In the genomic region with DNA sequence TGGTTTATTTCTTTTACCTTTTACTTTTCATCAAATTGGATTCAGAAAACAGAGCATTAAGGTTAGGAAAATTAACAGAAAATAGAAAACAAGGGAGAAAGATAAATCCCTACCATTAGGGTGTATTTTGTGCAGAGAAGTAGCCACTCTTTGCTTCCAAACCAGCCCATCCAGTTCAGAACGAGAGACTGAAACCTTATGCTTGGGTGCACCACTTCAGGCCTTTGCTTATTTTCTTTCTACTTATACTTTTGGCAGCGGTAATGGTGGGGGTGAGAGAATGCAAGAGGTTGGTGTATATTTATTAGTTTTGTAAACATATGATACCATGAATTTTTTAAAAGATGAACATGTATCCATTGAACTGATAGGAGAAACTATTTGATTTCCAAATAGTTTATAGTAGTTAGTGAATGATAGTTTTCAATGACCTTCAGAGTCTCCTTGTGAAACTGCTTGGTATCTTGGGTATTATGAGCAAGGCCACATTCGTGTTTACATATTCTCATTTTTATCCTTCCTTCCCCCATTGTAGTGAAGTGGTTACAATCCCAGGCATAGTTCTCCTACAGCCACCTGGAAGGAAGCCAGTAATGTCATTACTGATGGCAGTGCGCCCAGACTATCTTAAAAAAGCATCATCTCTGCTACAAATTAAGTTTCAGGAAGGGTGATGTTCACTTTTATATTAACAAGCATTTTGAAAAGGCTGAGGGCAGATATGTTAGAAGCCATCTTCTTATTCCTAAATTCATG, we compare ENCODE assay signal across 8 cellular contexts.
DNase-seq lines count a peak whose midpoint lies in the region; ATAC-seq and TF ChIP-seq lines count a peak whose summit lies in the region.

No MANE protein-coding gene starts in this region.

- H3K27ac Mint-ChIP-seq in WTC11, result no peak overlapping the region

- H3K9me3 Mint-ChIP-seq in WTC11, result peaks cover 35% of the 10 kb centered on the region

- H3K36me3 ChIP-seq in RWPE2 (ENCODE audit: low read depth) (0 out of 2 replicates have a peak, but pooled peaks cover 3% of the 10 kb centered on the region), fibroblast of lung (ENCODE audit: control insufficient read depth, insufficient read depth, low read length) (no peaks in the 10 kb centered on the region)

- no peak for TF ChIP-seq CTCF in RWPE2 (IDR thresholded peaks at IDR 0.05; ENCODE audit: poor library complexity, severe bottlenecking)
- no peak for TF ChIP-seq CTCF in fibroblast of lung (conservative IDR thresholded peaks at IDR 0.05 in 1 of 2, IDR thresholded peaks at IDR 0.05 in 1 of 2; ENCODE audit: low read depth in 1 of 2, low read length in 2 of 2)
- TF ChIP-seq CTCF in omental fat pad (IDR thresholded peaks at IDR 0.05), result no peak
- no peak for TF ChIP-seq CTCF in WTC11 (IDR thresholded peaks at IDR 0.05)

- H3K36me3 Mint-ChIP-seq in WTC11, result peaks cover 32% of the 10 kb centered on the region

- no peak overlapping the region for H2AFZ ChIP-seq in fibroblast of lung (ENCODE audit: low read length)

- H3K9me3 ChIP-seq in RWPE2 (ENCODE audit: severe bottlenecking) (no peaks in the 10 kb centered on the region), fibroblast of lung (ENCODE audit: control insufficient read depth, insufficient read depth, low read depth, low read length) (no peaks in the 10 kb centered on the region)

- ATAC-seq in GM21528 (IDR thresholded peaks at IDR 0.05; ENCODE audit: low FRiP score, unreplicated experiment), result peak; percentile 62
- ATAC-seq in RWPE2 (ENCODE audit: low read depth), result peak; percentile 91
- ATAC-seq in omental fat pad (ENCODE audit: low FRiP score), result peak; percentile 85
- ATAC-seq in WTC11, result no peak

- CTCF ChIA-PET in WTC11 (lab: Charles Lee), result no interaction called here

- H3K27me3 Mint-ChIP-seq in WTC11 (ENCODE audit: low read depth), result no peaks in the 10 kb centered on the region

- no peaks in the 10 kb centered on the region for H4K20me1 ChIP-seq in fibroblast of lung (ENCODE audit: control insufficient read depth, extremely low read depth, insufficient read depth, low read length)

- DNase-seq in D341Med (ENCODE audit: low spot score) (peak; percentile 65), LHCN-M2 (ENCODE audit: low read depth) (peak; percentile 95), RWPE2 (ENCODE audit: low spot score) (no peak), fibroblast of lung (ENCODE audit: low read depth in 2 of 2) (peak; percentile 95 to 99), omental fat pad (ENCODE audit: low spot score) (peak; percentile 64), WTC11 (ENCODE audit: low spot score) (no peak)
- DNase-seq in activated CD8-positive, alpha-beta memory T cell treated with anti-CD3 and anti-CD28 coated beads, Interleukin-2, amount 50 U/mL, for 4 hours, result no peak

- H3K9ac ChIP-seq in fibroblast of lung (ENCODE audit: insufficient read depth, low read length), result no peak overlapping the region

- H3K4me1 Mint-ChIP-seq in WTC11, result peaks cover 19% of the 10 kb centered on the region

- peak overlapping the region; percentile 18 for H3K4me2 ChIP-seq in fibroblast of lung (ENCODE audit: extremely low read depth, insufficient read depth, low read length)

- H3K27ac ChIP-seq in RWPE2 (ENCODE audit: poor library complexity, severe bottlenecking), result peak overlapping the region; percentile 51
- H3K27ac ChIP-seq in fibroblast of lung (ENCODE audit: insufficient read depth, low read length), result peak overlapping the region; percentile 19

- H3K4me1 ChIP-seq in RWPE2 (ENCODE audit: insufficient read depth, poor library complexity, severe bottlenecking) (peaks cover 31% of the 10 kb centered on the region), fibroblast of lung (ENCODE audit: control insufficient read depth, extremely low read depth, insufficient read depth, low read length) (peaks cover 16% of the 10 kb centered on the region)

- no peaks in the 10 kb centered on the region for H3K79me2 ChIP-seq in fibroblast of lung (ENCODE audit: control insufficient read depth, insufficient read depth, low read length)

- POLR2A ChIA-PET in WTC11 (lab: Charles Lee), result no interaction called here

- H3K4me3 ChIP-seq in RWPE2 (ENCODE audit: severe bottlenecking) (no peak overlapping the region), fibroblast of lung (replicated peaks in 1 of 4; ENCODE audit: control extremely low read depth in 1 of 4, insufficient read depth in 1 of 4, low read depth in 3 of 4, low read length in 4 of 4) (peak overlapping the region in 1 of 4 experiments; percentile 12)

- no peaks in the 10 kb centered on the region for H3K27me3 ChIP-seq in RWPE2 (ENCODE audit: insufficient read depth, poor library complexity, severe bottlenecking)
- H3K27me3 ChIP-seq in fibroblast of lung (ENCODE audit: control insufficient read depth, insufficient read depth, low read length), result no peaks in the 10 kb centered on the region

- H3K4me3 Mint-ChIP-seq in WTC11, result no peak overlapping the region

TF ChIP-seq in WTC11, 78 proteins besides CTCF, POLR2A, EP300 and RAD21 (continues in another document):
- TF ChIP-seq FOXJ3 (CRISPR knock-in tag; IDR thresholded peaks at IDR 0.05; ENCODE audit: borderline replicate concordance) (no peak), MYBL2 (CRISPR knock-in tag; IDR thresholded peaks at IDR 0.05) (no peak), JAZF1 (CRISPR knock-in tag; IDR thresholded peaks at IDR 0.05) (no peak), FOXK1 (CRISPR knock-in tag; IDR thresholded peaks at IDR 0.05) (no peak), CBFB (CRISPR knock-in tag; IDR thresholded peaks at IDR 0.05; ENCODE audit: low read depth) (no peak), NR2C2 (CRISPR knock-in tag; IDR thresholded peaks at IDR 0.05) (no peak), ESRRA (CRISPR knock-in tag; IDR thresholded peaks at IDR 0.05; ENCODE audit: borderline replicate concordance) (no peak), SMAD3 (CRISPR knock-in tag; IDR thresholded peaks at IDR 0.05; ENCODE audit: borderline replicate concordance) (no peak), SOX15 (CRISPR knock-in tag; IDR thresholded peaks at IDR 0.05) (no peak), GABPB1 (CRISPR knock-in tag; IDR thresholded peaks at IDR 0.05) (no peak), NFYB (CRISPR knock-in tag; conservative IDR thresholded peaks at IDR 0.05; ENCODE audit: low read depth) (no peak), RORB (CRISPR knock-in tag; IDR thresholded peaks at IDR 0.05) (no peak), HMGA2 (CRISPR knock-in tag; IDR thresholded peaks at IDR 0.05) (no peak), PRRX2 (CRISPR knock-in tag; IDR thresholded peaks at IDR 0.05) (no peak)
- TF ChIP-seq, protein P1, sequence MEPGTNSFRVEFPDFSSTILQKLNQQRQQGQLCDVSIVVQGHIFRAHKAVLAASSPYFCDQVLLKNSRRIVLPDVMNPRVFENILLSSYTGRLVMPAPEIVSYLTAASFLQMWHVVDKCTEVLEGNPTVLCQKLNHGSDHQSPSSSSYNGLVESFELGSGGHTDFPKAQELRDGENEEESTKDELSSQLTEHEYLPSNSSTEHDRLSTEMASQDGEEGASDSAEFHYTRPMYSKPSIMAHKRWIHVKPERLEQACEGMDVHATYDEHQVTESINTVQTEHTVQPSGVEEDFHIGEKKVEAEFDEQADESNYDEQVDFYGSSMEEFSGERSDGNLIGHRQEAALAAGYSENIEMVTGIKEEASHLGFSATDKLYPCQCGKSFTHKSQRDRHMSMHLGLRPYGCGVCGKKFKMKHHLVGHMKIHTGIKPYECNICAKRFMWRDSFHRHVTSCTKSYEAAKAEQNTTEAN (CRISPR knock-in tag; IDR thresholded peaks at IDR 0.05), result no peak
- TF ChIP-seq, protein P2, sequence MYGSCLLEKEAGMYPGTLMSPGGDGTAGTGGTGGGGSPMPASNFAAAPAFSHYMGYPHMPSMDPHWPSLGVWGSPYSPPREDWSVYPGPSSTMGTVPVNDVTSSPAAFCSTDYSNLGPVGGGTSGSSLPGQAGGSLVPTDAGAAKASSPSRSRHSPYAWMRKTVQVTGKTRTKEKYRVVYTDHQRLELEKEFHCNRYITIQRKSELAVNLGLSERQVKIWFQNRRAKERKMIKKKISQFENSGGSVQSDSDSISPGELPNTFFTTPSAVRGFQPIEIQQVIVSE (CRISPR knock-in tag; IDR thresholded peaks at IDR 0.05; ENCODE audit: borderline replicate concordance), result no peak
- TF ChIP-seq, protein P3, sequence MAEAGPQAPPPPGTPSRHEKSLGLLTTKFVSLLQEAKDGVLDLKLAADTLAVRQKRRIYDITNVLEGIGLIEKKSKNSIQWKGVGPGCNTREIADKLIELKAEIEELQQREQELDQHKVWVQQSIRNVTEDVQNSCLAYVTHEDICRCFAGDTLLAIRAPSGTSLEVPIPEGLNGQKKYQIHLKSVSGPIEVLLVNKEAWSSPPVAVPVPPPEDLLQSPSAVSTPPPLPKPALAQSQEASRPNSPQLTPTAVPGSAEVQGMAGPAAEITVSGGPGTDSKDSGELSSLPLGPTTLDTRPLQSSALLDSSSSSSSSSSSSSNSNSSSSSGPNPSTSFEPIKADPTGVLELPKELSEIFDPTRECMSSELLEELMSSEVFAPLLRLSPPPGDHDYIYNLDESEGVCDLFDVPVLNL (CRISPR knock-in tag; IDR thresholded peaks at IDR 0.05; ENCODE audit: borderline replicate concordance, low read depth), result no peak
- TF ChIP-seq, protein P4, sequence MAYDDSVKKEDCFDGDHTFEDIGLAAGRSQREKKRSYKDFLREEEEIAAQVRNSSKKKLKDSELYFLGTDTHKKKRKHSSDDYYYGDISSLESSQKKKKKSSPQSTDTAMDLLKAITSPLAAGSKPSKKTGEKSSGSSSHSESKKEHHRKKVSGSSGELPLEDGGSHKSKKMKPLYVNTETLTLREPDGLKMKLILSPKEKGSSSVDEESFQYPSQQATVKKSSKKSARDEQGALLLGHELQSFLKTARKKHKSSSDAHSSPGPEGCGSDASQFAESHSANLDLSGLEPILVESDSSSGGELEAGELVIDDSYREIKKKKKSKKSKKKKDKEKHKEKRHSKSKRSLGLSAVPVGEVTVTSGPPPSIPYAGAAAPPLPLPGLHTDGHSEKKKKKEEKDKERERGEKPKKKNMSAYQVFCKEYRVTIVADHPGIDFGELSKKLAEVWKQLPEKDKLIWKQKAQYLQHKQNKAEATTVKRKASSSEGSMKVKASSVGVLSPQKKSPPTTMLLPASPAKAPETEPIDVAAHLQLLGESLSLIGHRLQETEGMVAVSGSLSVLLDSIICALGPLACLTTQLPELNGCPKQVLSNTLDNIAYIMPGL (CRISPR knock-in tag; IDR thresholded peaks at IDR 0.05), result no peak

Comparison
In these comparisons a context has a peak if more than half of its experiments do, and no peak if none do; other contexts are left out.
1. DNase-seq: peak in D341Med (single experiment), LHCN-M2 (single experiment), fibroblast of lung (2 of 2) and omental fat pad (single experiment); none in RWPE2 (single experiment), activated CD8-positive, alpha-beta memory T cell treated with anti-CD3 and anti-CD28 coated beads, Interleukin-2, amount 50 U/mL, for 4 hours (single experiment) and WTC11 (single experiment).